Comparison of ENCODE assay signal across 1 cellular context in the genomic region with DNA sequence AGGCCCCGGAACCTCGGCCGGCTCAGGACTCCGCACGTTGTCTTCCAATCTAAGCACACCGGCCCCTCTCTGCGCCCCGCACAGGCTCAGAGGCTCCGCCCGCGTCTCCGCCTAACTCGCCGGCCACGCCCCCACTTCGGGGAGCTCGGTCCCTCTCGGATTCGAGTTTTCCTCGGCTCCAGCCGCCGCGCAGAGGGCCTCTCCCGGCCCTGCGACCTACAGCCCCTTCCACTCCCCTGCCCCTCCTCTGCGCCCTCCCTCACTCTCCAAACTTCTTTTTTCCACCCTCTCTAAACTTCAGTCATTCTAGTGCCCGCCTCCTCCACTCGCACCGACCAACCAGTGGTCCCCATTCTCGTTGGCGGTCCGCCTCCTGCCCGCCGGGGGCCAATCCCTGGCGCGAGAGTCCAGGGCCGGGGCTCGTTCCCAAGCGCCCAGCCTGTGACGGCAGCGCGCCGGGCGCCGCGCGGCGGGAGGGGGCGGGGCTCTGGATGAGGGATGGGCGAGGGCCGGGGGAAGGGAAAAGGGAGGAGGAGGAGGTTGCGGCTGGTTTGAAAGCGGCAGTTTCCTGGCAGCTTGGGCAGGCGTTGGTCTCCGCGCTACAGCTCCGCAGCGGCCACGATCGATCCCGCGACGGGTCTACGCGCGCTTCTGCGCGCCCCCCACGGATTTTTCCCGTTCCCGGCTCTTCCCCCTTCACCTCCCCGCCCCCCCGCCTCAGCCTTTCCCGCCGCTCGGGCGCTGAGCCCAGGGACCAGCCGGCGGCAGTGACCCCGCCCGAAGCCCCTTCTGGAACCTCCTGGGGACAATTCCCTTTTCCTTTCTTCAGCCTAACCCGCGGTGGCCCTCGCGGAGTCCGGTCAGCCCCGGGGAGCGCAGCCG.
TF ChIP-seq lines count a peak whose summit lies in the region.

Gene MAGI3, plus strand, starts transcription at position 563 of the 882 bp plus-strand sequence. CDS start 519 bp downstream, outside the sequence.

TF ChIP-seq in K562, 482 proteins besides CTCF, POLR2A, EP300 and RAD21 (continued from another document and continues in another):
- TF ChIP-seq HMBOX1 (IDR thresholded peaks at IDR 0.05) (no peak), ZNF277 (CRISPR knock-in tag; IDR thresholded peaks at IDR 0.05; ENCODE audit: borderline replicate concordance) (no peak), U2AF1 (optimal IDR thresholded peaks at IDR 0.05; ENCODE audit: low read depth, low read length) (no peak), THRAP3 (IDR thresholded peaks at IDR 0.05; ENCODE audit: borderline replicate concordance) (no peak), RBM34 (IDR thresholded peaks at IDR 0.05; ENCODE audit: borderline replicate concordance, insufficient read depth, low read length) (no peak), PRMT5 (CRISPR knock-in tag; IDR thresholded peaks at IDR 0.05) (no peak), E2F1 (CRISPR knock-in tag; IDR thresholded peaks at IDR 0.05) (no peak), NCOR1 (IDR thresholded peaks at IDR 0.05) (no peak), MEF2A (IDR thresholded peaks at IDR 0.05; ENCODE audit: control insufficient read depth, low read depth, low read length) (no peak), ARID1B (IDR thresholded peaks at IDR 0.05) (no peak; the same call in 1 of the 2 replicates), HDAC2 (IDR thresholded peaks at IDR 0.05) (no peak), HMG20B (CRISPR knock-in tag; IDR thresholded peaks at IDR 0.05) (no peak), CHD1 (IDR thresholded peaks at IDR 0.05; ENCODE audit: low read length) (no peak), EHMT2 (IDR thresholded peaks at IDR 0.05) (no peak), CEBPB (tag; IDR thresholded peaks at IDR 0.05) (no peak), TCF7 (IDR thresholded peaks at IDR 0.05; ENCODE audit: borderline replicate concordance) (no peak), KDM1A (IDR thresholded peaks at IDR 0.05) (no peak), SP2 (IDR thresholded peaks at IDR 0.05; ENCODE audit: extremely low read depth, low read depth, low read length, poor library complexity, severe bottlenecking) (peak; percentile 89), HSF4 (CRISPR knock-in tag; IDR thresholded peaks at IDR 0.05; ENCODE audit: borderline replicate concordance) (no peak), FOXJ2 (tag; IDR thresholded peaks at IDR 0.05) (no peak), ZNF23 (CRISPR knock-in tag; IDR thresholded peaks at IDR 0.05) (no peak), LCOR (CRISPR knock-in tag; IDR thresholded peaks at IDR 0.05) (0 out of 2 replicates have a peak, but pooled peaks have one; percentile 38), PHB (CRISPR knock-in tag; IDR thresholded peaks at IDR 0.05) (0 out of 2 replicates have a peak, but pooled peaks have one; percentile 70), RBFOX2 (IDR thresholded peaks at IDR 0.05; ENCODE audit: low read depth, low read length) (peak; percentile 75), KLF1 (tag; IDR thresholded peaks at IDR 0.05) (no peak), TCFL5 (CRISPR knock-in tag; conservative IDR thresholded peaks at IDR 0.05) (no peak)
- TF ChIP-seq, protein P1, sequence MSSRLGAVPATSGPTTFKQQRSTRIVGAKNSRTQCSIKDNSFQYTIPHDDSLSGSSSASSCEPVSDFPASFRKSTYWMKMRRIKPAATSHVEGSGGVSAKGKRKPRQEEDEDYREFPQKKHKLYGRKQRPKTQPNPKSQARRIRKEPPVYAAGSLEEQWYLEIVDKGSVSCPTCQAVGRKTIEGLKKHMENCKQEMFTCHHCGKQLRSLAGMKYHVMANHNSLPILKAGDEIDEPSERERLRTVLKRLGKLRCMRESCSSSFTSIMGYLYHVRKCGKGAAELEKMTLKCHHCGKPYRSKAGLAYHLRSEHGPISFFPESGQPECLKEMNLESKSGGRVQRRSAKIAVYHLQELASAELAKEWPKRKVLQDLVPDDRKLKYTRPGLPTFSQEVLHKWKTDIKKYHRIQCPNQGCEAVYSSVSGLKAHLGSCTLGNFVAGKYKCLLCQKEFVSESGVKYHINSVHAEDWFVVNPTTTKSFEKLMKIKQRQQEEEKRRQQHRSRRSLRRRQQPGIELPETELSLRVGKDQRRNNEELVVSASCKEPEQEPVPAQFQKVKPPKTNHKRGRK (tag; IDR thresholded peaks at IDR 0.05) = no peak
- TF ChIP-seq, protein P2, sequence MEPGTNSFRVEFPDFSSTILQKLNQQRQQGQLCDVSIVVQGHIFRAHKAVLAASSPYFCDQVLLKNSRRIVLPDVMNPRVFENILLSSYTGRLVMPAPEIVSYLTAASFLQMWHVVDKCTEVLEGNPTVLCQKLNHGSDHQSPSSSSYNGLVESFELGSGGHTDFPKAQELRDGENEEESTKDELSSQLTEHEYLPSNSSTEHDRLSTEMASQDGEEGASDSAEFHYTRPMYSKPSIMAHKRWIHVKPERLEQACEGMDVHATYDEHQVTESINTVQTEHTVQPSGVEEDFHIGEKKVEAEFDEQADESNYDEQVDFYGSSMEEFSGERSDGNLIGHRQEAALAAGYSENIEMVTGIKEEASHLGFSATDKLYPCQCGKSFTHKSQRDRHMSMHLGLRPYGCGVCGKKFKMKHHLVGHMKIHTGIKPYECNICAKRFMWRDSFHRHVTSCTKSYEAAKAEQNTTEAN (CRISPR knock-in tag; IDR thresholded peaks at IDR 0.05) = no peak
- TF ChIP-seq, protein P3, sequence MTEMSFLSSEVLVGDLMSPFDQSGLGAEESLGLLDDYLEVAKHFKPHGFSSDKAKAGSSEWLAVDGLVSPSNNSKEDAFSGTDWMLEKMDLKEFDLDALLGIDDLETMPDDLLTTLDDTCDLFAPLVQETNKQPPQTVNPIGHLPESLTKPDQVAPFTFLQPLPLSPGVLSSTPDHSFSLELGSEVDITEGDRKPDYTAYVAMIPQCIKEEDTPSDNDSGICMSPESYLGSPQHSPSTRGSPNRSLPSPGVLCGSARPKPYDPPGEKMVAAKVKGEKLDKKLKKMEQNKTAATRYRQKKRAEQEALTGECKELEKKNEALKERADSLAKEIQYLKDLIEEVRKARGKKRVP (CRISPR knock-in tag; IDR thresholded peaks at IDR 0.05) = no peak
- TF ChIP-seq, protein P4, sequence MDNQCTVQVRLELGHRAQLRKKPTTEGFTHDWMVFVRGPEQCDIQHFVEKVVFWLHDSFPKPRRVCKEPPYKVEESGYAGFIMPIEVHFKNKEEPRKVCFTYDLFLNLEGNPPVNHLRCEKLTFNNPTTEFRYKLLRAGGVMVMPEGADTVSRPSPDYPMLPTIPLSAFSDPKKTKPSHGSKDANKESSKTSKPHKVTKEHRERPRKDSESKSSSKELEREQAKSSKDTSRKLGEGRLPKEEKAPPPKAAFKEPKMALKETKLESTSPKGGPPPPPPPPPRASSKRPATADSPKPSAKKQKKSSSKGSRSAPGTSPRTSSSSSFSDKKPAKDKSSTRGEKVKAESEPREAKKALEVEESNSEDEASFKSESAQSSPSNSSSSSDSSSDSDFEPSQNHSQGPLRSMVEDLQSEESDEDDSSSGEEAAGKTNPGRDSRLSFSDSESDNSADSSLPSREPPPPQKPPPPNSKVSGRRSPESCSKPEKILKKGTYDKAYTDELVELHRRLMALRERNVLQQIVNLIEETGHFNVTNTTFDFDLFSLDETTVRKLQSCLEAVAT (IDR thresholded peaks at IDR 0.05) = peak in 1 of 2 experiments; percentile 64; a peak in 1 of 4 replicates
- TF ChIP-seq, protein P5, sequence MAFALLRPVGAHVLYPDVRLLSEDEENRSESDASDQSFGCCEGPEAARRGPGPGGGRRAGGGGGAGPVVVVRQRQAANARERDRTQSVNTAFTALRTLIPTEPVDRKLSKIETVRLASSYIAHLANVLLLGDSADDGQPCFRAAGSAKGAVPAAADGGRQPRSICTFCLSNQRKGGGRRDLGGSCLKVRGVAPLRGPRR (CRISPR knock-in tag; IDR thresholded peaks at IDR 0.05) = no peak
- TF ChIP-seq, protein P6, sequence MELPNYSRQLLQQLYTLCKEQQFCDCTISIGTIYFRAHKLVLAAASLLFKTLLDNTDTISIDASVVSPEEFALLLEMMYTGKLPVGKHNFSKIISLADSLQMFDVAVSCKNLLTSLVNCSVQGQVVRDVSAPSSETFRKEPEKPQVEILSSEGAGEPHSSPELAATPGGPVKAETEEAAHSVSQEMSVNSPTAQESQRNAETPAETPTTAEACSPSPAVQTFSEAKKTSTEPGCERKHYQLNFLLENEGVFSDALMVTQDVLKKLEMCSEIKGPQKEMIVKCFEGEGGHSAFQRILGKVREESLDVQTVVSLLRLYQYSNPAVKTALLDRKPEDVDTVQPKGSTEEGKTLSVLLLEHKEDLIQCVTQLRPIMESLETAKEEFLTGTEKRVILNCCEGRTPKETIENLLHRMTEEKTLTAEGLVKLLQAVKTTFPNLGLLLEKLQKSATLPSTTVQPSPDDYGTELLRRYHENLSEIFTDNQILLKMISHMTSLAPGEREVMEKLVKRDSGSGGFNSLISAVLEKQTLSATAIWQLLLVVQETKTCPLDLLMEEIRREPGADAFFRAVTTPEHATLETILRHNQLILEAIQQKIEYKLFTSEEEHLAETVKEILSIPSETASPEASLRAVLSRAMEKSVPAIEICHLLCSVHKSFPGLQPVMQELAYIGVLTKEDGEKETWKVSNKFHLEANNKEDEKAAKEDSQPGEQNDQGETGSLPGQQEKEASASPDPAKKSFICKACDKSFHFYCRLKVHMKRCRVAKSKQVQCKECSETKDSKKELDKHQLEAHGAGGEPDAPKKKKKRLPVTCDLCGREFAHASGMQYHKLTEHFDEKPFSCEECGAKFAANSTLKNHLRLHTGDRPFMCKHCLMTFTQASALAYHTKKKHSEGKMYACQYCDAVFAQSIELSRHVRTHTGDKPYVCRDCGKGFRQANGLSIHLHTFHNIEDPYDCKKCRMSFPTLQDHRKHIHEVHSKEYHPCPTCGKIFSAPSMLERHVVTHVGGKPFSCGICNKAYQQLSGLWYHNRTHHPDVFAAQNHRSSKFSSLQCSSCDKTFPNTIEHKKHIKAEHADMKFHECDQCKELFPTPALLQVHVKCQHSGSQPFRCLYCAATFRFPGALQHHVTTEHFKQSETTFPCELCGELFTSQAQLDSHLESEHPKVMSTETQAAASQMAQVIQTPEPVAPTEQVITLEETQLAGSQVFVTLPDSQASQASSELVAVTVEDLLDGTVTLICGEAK (IDR thresholded peaks at IDR 0.05) = no peak
- TF ChIP-seq, protein P6 (CRISPR knock-in tag; IDR thresholded peaks at IDR 0.05) = no peak
- TF ChIP-seq, protein P7, sequence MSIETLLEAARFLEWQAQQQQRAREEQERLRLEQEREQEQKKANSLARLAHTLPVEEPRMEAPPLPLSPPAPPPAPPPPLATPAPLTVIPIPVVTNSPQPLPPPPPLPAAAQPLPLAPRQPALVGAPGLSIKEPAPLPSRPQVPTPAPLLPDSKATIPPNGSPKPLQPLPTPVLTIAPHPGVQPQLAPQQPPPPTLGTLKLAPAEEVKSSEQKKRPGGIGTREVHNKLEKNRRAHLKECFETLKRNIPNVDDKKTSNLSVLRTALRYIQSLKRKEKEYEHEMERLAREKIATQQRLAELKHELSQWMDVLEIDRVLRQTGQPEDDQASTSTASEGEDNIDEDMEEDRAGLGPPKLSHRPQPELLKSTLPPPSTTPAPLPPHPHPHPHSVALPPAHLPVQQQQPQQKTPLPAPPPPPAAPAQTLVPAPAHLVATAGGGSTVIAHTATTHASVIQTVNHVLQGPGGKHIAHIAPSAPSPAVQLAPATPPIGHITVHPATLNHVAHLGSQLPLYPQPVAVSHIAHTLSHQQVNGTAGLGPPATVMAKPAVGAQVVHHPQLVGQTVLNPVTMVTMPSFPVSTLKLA (conservative IDR thresholded peaks at IDR 0.05) = peak in 1 of 2 experiments; percentile 68; a peak in 2 of 4 replicates
